Comparison of ENCODE assay signal across 1 cellular context in the genomic region with DNA sequence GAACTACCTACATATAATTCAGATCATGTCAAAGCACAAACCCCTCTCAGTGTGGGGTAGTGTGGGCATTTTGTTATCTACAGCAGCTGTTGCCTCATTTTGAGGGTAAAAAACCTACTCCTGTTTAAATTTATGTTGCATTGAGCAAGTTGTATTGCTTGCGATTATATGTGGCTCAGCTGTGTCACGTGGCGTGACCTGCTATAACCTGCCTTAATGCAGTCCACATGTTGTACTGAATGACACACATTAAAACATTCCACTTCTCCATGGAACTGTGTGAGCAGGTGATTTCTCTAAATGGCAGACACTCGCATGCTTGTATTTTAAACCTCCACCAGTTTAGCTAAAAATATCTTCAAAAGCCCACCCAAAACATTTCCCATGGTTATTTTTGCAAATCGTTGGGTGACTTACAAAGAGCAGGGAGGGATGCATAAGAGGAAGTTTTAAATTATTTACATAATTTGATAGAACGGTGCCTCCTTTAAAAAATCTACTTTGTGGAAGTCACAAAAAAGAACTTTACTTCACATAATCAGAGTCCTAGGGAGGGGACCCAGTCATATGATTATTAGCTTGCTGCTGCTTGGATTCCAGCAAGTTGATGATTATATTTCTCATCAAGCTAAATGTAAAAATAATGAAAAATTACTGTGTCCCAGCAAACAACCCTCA.
TF ChIP-seq lines count a peak whose summit lies in the region.

No MANE protein-coding gene starts in this region.

TF ChIP-seq in K562, 482 proteins besides CTCF, POLR2A, EP300 and RAD21 (continued from another document):
- TF ChIP-seq, protein P1, sequence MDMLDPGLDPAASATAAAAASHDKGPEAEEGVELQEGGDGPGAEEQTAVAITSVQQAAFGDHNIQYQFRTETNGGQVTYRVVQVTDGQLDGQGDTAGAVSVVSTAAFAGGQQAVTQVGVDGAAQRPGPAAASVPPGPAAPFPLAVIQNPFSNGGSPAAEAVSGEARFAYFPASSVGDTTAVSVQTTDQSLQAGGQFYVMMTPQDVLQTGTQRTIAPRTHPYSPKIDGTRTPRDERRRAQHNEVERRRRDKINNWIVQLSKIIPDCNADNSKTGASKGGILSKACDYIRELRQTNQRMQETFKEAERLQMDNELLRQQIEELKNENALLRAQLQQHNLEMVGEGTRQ (CRISPR knock-in tag; IDR thresholded peaks at IDR 0.05) = peak; percentile 35; the same call in 1 of the 2 replicates
- no peak for TF ChIP-seq TCF3 (CRISPR knock-in tag; IDR thresholded peaks at IDR 0.05)
- TF ChIP-seq, protein P2, sequence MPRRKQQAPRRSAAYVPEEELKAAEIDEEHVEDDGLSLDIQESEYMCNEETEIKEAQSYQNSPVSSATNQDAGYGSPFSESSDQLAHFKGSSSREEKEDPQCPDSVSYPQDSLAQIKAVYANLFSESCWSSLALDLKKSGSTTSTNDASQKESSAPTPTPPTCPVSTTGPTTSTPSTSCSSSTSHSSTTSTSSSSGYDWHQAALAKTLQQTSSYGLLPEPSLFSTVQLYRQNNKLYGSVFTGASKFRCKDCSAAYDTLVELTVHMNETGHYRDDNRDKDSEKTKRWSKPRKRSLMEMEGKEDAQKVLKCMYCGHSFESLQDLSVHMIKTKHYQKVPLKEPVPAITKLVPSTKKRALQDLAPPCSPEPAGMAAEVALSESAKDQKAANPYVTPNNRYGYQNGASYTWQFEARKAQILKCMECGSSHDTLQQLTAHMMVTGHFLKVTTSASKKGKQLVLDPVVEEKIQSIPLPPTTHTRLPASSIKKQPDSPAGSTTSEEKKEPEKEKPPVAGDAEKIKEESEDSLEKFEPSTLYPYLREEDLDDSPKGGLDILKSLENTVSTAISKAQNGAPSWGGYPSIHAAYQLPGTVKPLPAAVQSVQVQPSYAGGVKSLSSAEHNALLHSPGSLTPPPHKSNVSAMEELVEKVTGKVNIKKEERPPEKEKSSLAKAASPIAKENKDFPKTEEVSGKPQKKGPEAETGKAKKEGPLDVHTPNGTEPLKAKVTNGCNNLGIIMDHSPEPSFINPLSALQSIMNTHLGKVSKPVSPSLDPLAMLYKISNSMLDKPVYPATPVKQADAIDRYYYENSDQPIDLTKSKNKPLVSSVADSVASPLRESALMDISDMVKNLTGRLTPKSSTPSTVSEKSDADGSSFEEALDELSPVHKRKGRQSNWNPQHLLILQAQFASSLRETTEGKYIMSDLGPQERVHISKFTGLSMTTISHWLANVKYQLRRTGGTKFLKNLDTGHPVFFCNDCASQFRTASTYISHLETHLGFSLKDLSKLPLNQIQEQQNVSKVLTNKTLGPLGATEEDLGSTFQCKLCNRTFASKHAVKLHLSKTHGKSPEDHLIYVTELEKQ (CRISPR knock-in tag; IDR thresholded peaks at IDR 0.05) = no peak
